ENCODE assay signal across 16 cellular contexts in genomic region chr7:35723011-35723410, GRCh38. TPM values are rescaled to one million over a fixed set of nuclear protein-coding genes. Genes with fewer than 3 reads are reported as not detected.
DNase-seq lines count a peak whose midpoint lies in the region; ATAC-seq and TF ChIP-seq lines count a peak whose summit lies in the region.
"Had no signal": no experiment of that assay in that cellular context is flagged by ENCODE, and none has a peak within 500 bp of the region (broad histone marks: within the 10 kb centered on the region; RNA-seq: fewer than 3 reads in every experiment).

No MANE protein-coding gene starts in this region.

- H3K4me3 ChIP-seq in A673 (ENCODE audit: low read depth, low read length, poor library complexity, severe bottlenecking) (no peak overlapping the region), DOHH2 (ENCODE audit: low read length) (no peak overlapping the region), body of pancreas (no peak overlapping the region)
- H3K4me3 ChIP-seq: ascending aorta, heart right ventricle, pancreas had no signal

- H3K27ac ChIP-seq in A673 (ENCODE audit: low read depth, low read length, poor library complexity, severe bottlenecking) (no peak overlapping the region), DOHH2 (ENCODE audit: low read depth, low read length) (no peak overlapping the region), epithelial cell of prostate (no peak overlapping the region), body of pancreas (no peak overlapping the region)
- H3K27ac ChIP-seq: ascending aorta, heart right ventricle, pancreas had no signal

- DNase-seq in A673 (ENCODE audit: low spot score) (peak; percentile 33), T-cell (peak in 1 of 34 experiments; percentile 10), epithelial cell of prostate (ENCODE audit: low read depth, low spot score) (peak; percentile 27), COLO829 (ENCODE audit: low spot score) (no peak), Right ventricle myocardium superior (no peak), hypothalamus (lab: John Stamatoyannopoulos, UW) (no peak), body of pancreas (no peak)
- DNase-seq: activated CD8-positive, alpha-beta memory T cell treated with anti-CD3 and anti-CD28 coated beads for 24 hours; endodermal cell; heart right ventricle; NCI-H82; pancreas; substantia nigra had no signal

- CTCF ChIA-PET in A673 (lab: Charles Lee) = no interaction called here
- CTCF ChIA-PET in T-cell (lab: Charles Lee) = interaction anchor here in 1 of 2 donors (0.9 to 1.6 kb wide), 5 partner anchors 10 to 78 kb away, joined by 3 to 5 read pairs (median 3); partner anchors contain the start of gene SEPTIN7

- no peak for TF ChIP-seq CTCF in A673 (conservative IDR thresholded peaks at IDR 0.05; ENCODE audit: low read depth, low read length)
- TF ChIP-seq CTCF in DOHH2 (IDR thresholded peaks at IDR 0.05; ENCODE audit: low read depth, low read length, poor library complexity, severe bottlenecking) = peak; percentile 17
- TF ChIP-seq CTCF in body of pancreas (IDR thresholded peaks at IDR 0.05) = no peak

- intact Hi-C loops in A673 (cut with micrococcal nuclease; ENCODE audit: unreplicated experiment) (no loop called here), Right ventricle myocardium superior (cut with DNase I) (no loop called here), body of pancreas (cut with DNase I) (no loop called here)

- TF ChIP-seq POLR2A in body of pancreas (IDR thresholded peaks at IDR 0.05) = no peak

- no peaks in the 10 kb centered on the region for H3K9me3 Mint-ChIP-seq in T-cell
- H3K9me3 Mint-ChIP-seq: endodermal cell, memory B cell had no signal

- H3F3A ChIP-seq in DOHH2 (ENCODE audit: control insufficient read depth, insufficient read depth) = peaks cover 35% of the 10 kb centered on the region

- ATAC-seq in T-cell (replicated peaks in 1 of 4) = peak; percentile 16 to 69 (median 40)
- ATAC-seq in Right ventricle myocardium superior (ENCODE audit: poor library complexity) = no peak
- ATAC-seq in body of pancreas = no peak
- ATAC-seq: heart right ventricle, pancreas had no signal

- H3K9me2 ChIP-seq in DOHH2 (replicated peaks; ENCODE audit: control insufficient read depth, low read length) = no peaks in the 10 kb centered on the region

- no peaks in the 10 kb centered on the region for H4K20me1 ChIP-seq in DOHH2 (ENCODE audit: control insufficient read depth, insufficient read depth, low read depth, low read length)

- BruUV-seq in A673 (replicated peaks; lab: Mats Ljungman, UMichigan) = no TSS peak

- H3K4me3 Mint-ChIP-seq in T-cell = no peak overlapping the region
- H3K4me3 Mint-ChIP-seq: endodermal cell, memory B cell had no signal

- H3K4me1 Mint-ChIP-seq in T-cell = peaks cover 47 to 58% (median 52%) of the 10 kb centered on the region in 3 donors
- H3K4me1 Mint-ChIP-seq: endodermal cell had no signal

- H3K79me2 ChIP-seq in DOHH2 (ENCODE audit: control insufficient read depth, low read length) = no peaks in the 10 kb centered on the region

- H3K36me3 ChIP-seq in A673 (ENCODE audit: insufficient read depth, low read length, poor library complexity, severe bottlenecking) = no peaks in the 10 kb centered on the region
- H3K36me3 ChIP-seq in DOHH2 (ENCODE audit: control insufficient read depth, low read length) = no peaks in the 10 kb centered on the region; the same call in 1 of the 2 replicates
- H3K36me3 ChIP-seq in body of pancreas (replicated peaks in 1 of 2; ENCODE audit: insufficient read depth in 1 of 2, low read depth in 2 of 2) = no peaks in the 10 kb centered on the region
- H3K36me3 ChIP-seq: ascending aorta, heart right ventricle, pancreas had no signal

- H3K4me1 ChIP-seq in A673 (ENCODE audit: insufficient read depth, low read length, poor library complexity, severe bottlenecking) (peaks cover 19% of the 10 kb centered on the region), DOHH2 (ENCODE audit: control insufficient read depth, low read length) (peaks cover 77% of the 10 kb centered on the region), body of pancreas (no peaks in the 10 kb centered on the region)
- H3K4me1 ChIP-seq: ascending aorta, pancreas had no signal

- 82 to 94% methylated on average over 4 of the region's 4 CpGs for WGBS in body of pancreas, 2 donors

- POLR2A ChIA-PET in A673 (lab: Charles Lee; ENCODE audit: low non-redundant PET) (no interaction called here), T-cell (lab: Charles Lee) (interaction anchor here (0.6 to 1.0 kb wide), 2 partner anchors 29 to 121 kb away, joined by 3 to 8 read pairs; no protein-coding TSS in a partner anchor)

- peak overlapping the region; percentile 19 to 52 for H3K27ac Mint-ChIP-seq in T-cell
- H3K27ac Mint-ChIP-seq: endodermal cell, memory B cell had no signal

- H3K4me2 ChIP-seq in DOHH2 (ENCODE audit: low read length) = no peak overlapping the region

- H3K36me3 Mint-ChIP-seq in T-cell = no peaks in the 10 kb centered on the region
- H3K36me3 Mint-ChIP-seq: memory B cell had no signal

- H3K27me3 ChIP-seq in A673 (replicated peaks; ENCODE audit: insufficient read depth, low read depth, low read length, poor library complexity) (no peaks in the 10 kb centered on the region), DOHH2 (ENCODE audit: control insufficient read depth, low read length) (no peaks in the 10 kb centered on the region), body of pancreas (no peaks in the 10 kb centered on the region)
- H3K27me3 ChIP-seq: ascending aorta, heart right ventricle, pancreas had no signal

- H3K9me3 ChIP-seq in A673 (ENCODE audit: low read depth, low read length, poor library complexity, severe bottlenecking) (no peaks in the 10 kb centered on the region), DOHH2 (ENCODE audit: control insufficient read depth, insufficient read depth, low read length) (no peaks in the 10 kb centered on the region), body of pancreas (no peaks in the 10 kb centered on the region)
- H3K9me3 ChIP-seq: ascending aorta, heart right ventricle, pancreas had no signal

- no peaks in the 10 kb centered on the region for H3K27me3 Mint-ChIP-seq in T-cell
- H3K27me3 Mint-ChIP-seq: memory B cell had no signal

RNA-seq across cellular contexts. Expression of gene HERPUD2, which starts 28.1 kb away (rescaled TPM):
- total RNA-seq in A673 (2021) (23.1 and 23.3 TPM in 2 replicates), T-cell (100 to 1,000 TPM in 1 of 5 donors, 10 to 100 TPM in 4; 58.4 to 122 (median 67.5) TPM), Right ventricle myocardium superior (13.5 TPM), body of pancreas (10 to 100 TPM; 19.4 to 21.5 TPM)

Comparison
In these comparisons a context has a peak if more than half of its experiments do, and no peak if none do; other contexts are left out.
1. DNase-seq: peak in A673 (single experiment) and epithelial cell of prostate (single experiment); none in COLO829 (single experiment), Right ventricle myocardium superior (single experiment), hypothalamus (0 of 51) and body of pancreas (0 of 4).
2. ATAC-seq: peak in T-cell (4 of 4); none in Right ventricle myocardium superior (single experiment) and body of pancreas (single experiment).